ENCODE assay signal across 14 cellular contexts in the genomic region with DNA sequence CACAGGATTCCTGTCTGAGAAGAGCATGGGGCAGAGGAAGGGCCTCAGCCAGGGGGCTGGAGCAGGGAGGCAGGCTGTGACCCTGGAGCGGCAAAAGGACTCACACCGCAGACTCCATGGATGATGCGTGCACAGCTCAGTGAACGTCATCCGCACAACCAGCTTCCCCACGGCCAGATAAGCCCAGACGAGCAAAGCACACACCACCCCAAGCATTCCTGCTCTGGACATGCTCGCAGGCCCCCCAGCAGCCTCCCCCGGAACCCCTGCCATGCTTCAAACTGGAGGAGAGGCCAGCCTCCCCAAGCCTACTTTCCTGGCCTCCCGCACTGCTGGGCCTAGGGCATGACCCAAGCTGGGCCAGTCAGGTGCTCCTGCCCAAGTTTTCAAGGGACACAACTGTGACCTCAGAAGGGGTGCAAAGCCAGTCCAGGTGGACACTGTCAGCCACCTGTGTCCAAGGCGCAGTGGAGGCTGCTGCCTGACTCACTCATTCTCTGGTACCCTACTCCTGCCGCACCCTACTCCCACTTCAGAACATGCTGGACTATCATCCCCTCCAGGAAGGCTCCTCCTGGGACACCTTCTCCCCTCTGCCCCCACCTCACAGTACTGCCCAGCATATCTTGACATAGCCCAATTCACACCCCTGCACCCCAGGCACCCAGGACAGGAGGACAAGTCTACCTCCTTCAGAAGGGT. TPM values are rescaled to one million over a fixed set of nuclear protein-coding genes. Genes with fewer than 3 reads are reported as not detected.
A peak's percentile ranks its signal among the peaks of the same experiment; 100 is the strongest.
DNase-seq lines count a peak whose midpoint lies in the region; ATAC-seq and TF ChIP-seq lines count a peak whose summit lies in the region.
"Had no signal": no experiment of that assay in that cellular context is flagged by ENCODE, and none has a peak within 500 bp of the region (broad histone marks: within the 10 kb centered on the region; RNA-seq: fewer than 3 reads in every experiment).

No MANE protein-coding gene starts in this region.

- H3K36me3 ChIP-seq in Caco-2 (ENCODE audit: control insufficient read depth, insufficient read depth, low read length) (peaks cover 7% of the 10 kb centered on the region), right atrium auricular region (peaks cover 13% of the 10 kb centered on the region), rectal smooth muscle tissue (ENCODE audit: control insufficient read depth, insufficient read depth, low read length) (peaks cover 8% of the 10 kb centered on the region)

- peaks cover 50% of the 10 kb centered on the region for H3K4me1 Mint-ChIP-seq in Caco-2 (ENCODE audit: low read depth, unreplicated experiment)

- peaks cover 90% of the 10 kb centered on the region for H3K36me3 Mint-ChIP-seq in Caco-2 (ENCODE audit: insufficient read depth, unreplicated experiment)

- BruUV-seq in Caco-2 (replicated peaks; lab: Mats Ljungman, UMichigan), result no TSS peak

- H3K4me1 ChIP-seq in Caco-2 (peaks cover 61% of the 10 kb centered on the region), right atrium auricular region (peaks cover 0 to 91% of the 10 kb centered on the region in 2 donors), rectal smooth muscle tissue (ENCODE audit: control insufficient read depth, insufficient read depth, low read length) (peaks cover 31% of the 10 kb centered on the region)

- DNase-seq in Caco-2 (no peak), right atrium auricular region (ENCODE audit: low spot score) (no peak), COR-L47 (lab: John Stamatoyannopoulos, UW) (no peak), NCI-H2227 treated with DMSO at 0.1 percent for 48 hours (lab: John Stamatoyannopoulos, UW) (no peak), medulla oblongata (ENCODE audit: extremely low spot score) (no peak)
- DNase-seq: effector memory CD8-positive, alpha-beta T cell; NCI-H526 treated with DMSO at 0.1 percent for 48 hours; T-helper 9 cell had no signal

- TF ChIP-seq CTCF in Caco-2 (IDR thresholded peaks at IDR 0.05; ENCODE audit: insufficient read depth in 1 of 2, low read depth in 1 of 2, low read length in 1 of 2, severe bottlenecking in 1 of 2, unreplicated experiment in 1 of 2), result no peak
- TF ChIP-seq CTCF in right atrium auricular region (IDR thresholded peaks at IDR 0.05), result no peak

- intact Hi-C loops in Caco-2 (cut with micrococcal nuclease; ENCODE audit: unreplicated experiment), result no loop called here

- peak overlapping the region; percentile 95 for H3K27ac Mint-ChIP-seq in Caco-2 (ENCODE audit: unreplicated experiment)
- H3K27ac Mint-ChIP-seq: B cell; effector memory CD8-positive, alpha-beta T cell had no signal

- H3K9ac ChIP-seq in rectal smooth muscle tissue (ENCODE audit: low read length), result no peak overlapping the region

- no peak overlapping the region for H3K4me3 ChIP-seq in Caco-2 (ENCODE audit: low read depth, low read length)
- H3K4me3 ChIP-seq in right atrium auricular region, result no peak overlapping the region
- no peak overlapping the region for H3K4me3 ChIP-seq in rectal smooth muscle tissue (ENCODE audit: low read length)

- H3K27me3 Mint-ChIP-seq in Caco-2 (ENCODE audit: insufficient read depth, unreplicated experiment), result no peaks in the 10 kb centered on the region

- peak overlapping the region; percentile 11 for H3K4me3 Mint-ChIP-seq in Caco-2 (ENCODE audit: unreplicated experiment)
- H3K4me3 Mint-ChIP-seq: B cell; effector memory CD8-positive, alpha-beta T cell had no signal

- no peaks in the 10 kb centered on the region for H3K9me3 Mint-ChIP-seq in Caco-2 (ENCODE audit: unreplicated experiment)
- H3K9me3 Mint-ChIP-seq: effector memory CD8-positive, alpha-beta T cell had no signal

- peak overlapping the region; percentile 99 for H3K27ac ChIP-seq in angular gyrus (ENCODE audit: low read depth, low read length)
- peak overlapping the region; percentile 97 to 98 for H3K27ac ChIP-seq in right atrium auricular region
- peak overlapping the region; percentile 93 for H3K27ac ChIP-seq in rectal smooth muscle tissue (ENCODE audit: low read depth, low read length)

- CTCF ChIA-PET in Caco-2 (lab: Charles Lee), result interaction anchor here (1.6 to 1.7 kb wide), 2 partner anchors 13 to 139 kb away, joined by 4 to 6 read pairs; no protein-coding TSS in a partner anchor

- H3K27me3 ChIP-seq in Caco-2 (replicated peaks; ENCODE audit: control insufficient read depth, insufficient read depth, low read length) (no peaks in the 10 kb centered on the region), right atrium auricular region (no peaks in the 10 kb centered on the region), rectal smooth muscle tissue (ENCODE audit: control insufficient read depth, insufficient read depth, low read length) (no peaks in the 10 kb centered on the region)

- POLR2A ChIA-PET in Caco-2 (lab: Charles Lee), result no interaction called here

- ATAC-seq in HG03432 (IDR thresholded peaks at IDR 0.05; ENCODE audit: unreplicated experiment), result no peak
- ATAC-seq: effector memory CD8-positive, alpha-beta T cell had no signal

- H3K9me3 ChIP-seq in Caco-2 (no peaks in the 10 kb centered on the region), right atrium auricular region (no peaks in the 10 kb centered on the region)

RNA-seq across cellular contexts. Expression of a gene that starts 4.8 kb away (rescaled TPM):
- total RNA-seq in Caco-2 (2022) (94.0 and 95.5 TPM in 2 replicates), right atrium auricular region (10 to 100 TPM; 58.0 to 88.2 TPM)
- total RNA-seq: B cell had no signal

RNA-seq across cellular contexts. Expression of a gene that starts 27.9 kb away (rescaled TPM):
- total RNA-seq in Caco-2 (2022), result not detected in 2 replicates
- not detected for total RNA-seq in right atrium auricular region
- total RNA-seq: B cell, LHCN-M2, lung microvascular endothelial cell had no signal

RNA-seq across cellular contexts. Expression of a gene that starts 39.7 kb away (rescaled TPM):
- total RNA-seq in Caco-2 (2022) (not detected in 2 replicates), right atrium auricular region (not detected)
- total RNA-seq: B cell, LHCN-M2, lung microvascular endothelial cell had no signal
